ENCODE assay signal across 23 cellular contexts in genomic region chr3:9193211-9193610, GRCh38.
"Had no signal": no experiment of that assay in that cellular context is flagged by ENCODE, and none has a peak within 500 bp of the region (broad histone marks: within the 10 kb centered on the region; RNA-seq: fewer than 3 reads in every experiment).

No MANE protein-coding gene starts in this region.

- H3K4me1 Mint-ChIP-seq: activated B cell treated with CpG ODN at 0.5 μM for 24 hours; activated CD4-positive, alpha-beta T cell treated with anti-CD3 and anti-CD28 coated beads, Interleukin-2, amount 10 ng/mL, durations not matched to agents 24 days and 14 days; activated CD8-positive, alpha-beta memory T cell treated with anti-CD3 and anti-CD28 coated beads, Interleukin-2, amount 10 ng/mL, durations not matched to agents 7 days and 5 days; activated naive CD4-positive, alpha-beta T cell treated with anti-CD3 and anti-CD28 coated beads, Interleukin-2, amount 50 U/mL, for 24 hours had no signal

- H3K27me3 Mint-ChIP-seq: activated naive CD4-positive, alpha-beta T cell treated with anti-CD3 and anti-CD28 coated beads, Interleukin-2, amount 50 U/mL, for 24 hours; activated T-cell treated with anti-CD3 and anti-CD28 coated beads, Interleukin-2, amount 50 U/mL, for 24 hours had no signal

- DNase-seq: activated B cell treated with CpG ODN at 0.5 μM for 24 hours; activated CD4-positive, alpha-beta T cell treated with anti-CD3 and anti-CD28 coated beads for 1 hour; activated CD4-positive, alpha-beta T cell treated with anti-CD3 and anti-CD28 coated beads, Interleukin-2, amount 10 ng/mL, durations not matched to agents 24 days and 14 days; activated CD4-positive, alpha-beta T cell treated with anti-CD3 and anti-CD28 coated beads, Interleukin-2, amount 50 U/mL, for 48 hours; activated CD8-positive, alpha-beta memory T cell treated with anti-CD3 and anti-CD28 coated beads, Interleukin-2, amount 10 ng/mL, durations not matched to agents 7 days and 5 days; activated effector memory CD4-positive, alpha-beta T cell treated with Interleukin-2 at 50 U/mL for 16 hours; activated naive CD4-positive, alpha-beta T cell; activated T-cell treated with anti-CD3 and anti-CD28 coated beads, Interleukin-2, amount 50 U/mL, for 24 hours; aorta; NCI-H1092; NCI-H1417; NCI-H1930; NCI-H2171 treated with DMSO at 0.1 percent for 48 hours; NCI-H226; NCI-H774; Peyer's patch; Right ventricle myocardium superior; SJCRH30; SK-N-SH; SW 1271; T-helper 9 cell had no signal

- H3K27ac Mint-ChIP-seq: activated B cell treated with CpG ODN at 0.5 μM for 24 hours; activated CD4-positive, alpha-beta T cell treated with anti-CD3 and anti-CD28 coated beads, Interleukin-2, amount 10 ng/mL, durations not matched to agents 24 days and 14 days; activated CD8-positive, alpha-beta memory T cell treated with anti-CD3 and anti-CD28 coated beads, Interleukin-2, amount 10 ng/mL, durations not matched to agents 7 days and 5 days; activated naive CD4-positive, alpha-beta T cell treated with anti-CD3 and anti-CD28 coated beads, Interleukin-2, amount 50 U/mL, for 24 hours; activated T-cell treated with anti-CD3 and anti-CD28 coated beads, Interleukin-2, amount 50 U/mL, for 24 hours; activated T-helper 1 cell treated with anti-CD3 and anti-CD28 coated beads, Interleukin-12 subunit alpha, Interleukin-12 subunit beta, Interleukin-2, Interleukin-4 antibody, amounts not matched to agents 30 ng/mL and 10 ng/mL and 1 ng/mL, durations not matched to agents 14 hours and 24 hours and 36 hours had no signal

- H3K36me3 Mint-ChIP-seq: activated CD8-positive, alpha-beta memory T cell treated with anti-CD3 and anti-CD28 coated beads, Interleukin-2, amount 10 ng/mL, durations not matched to agents 7 days and 5 days; activated naive CD4-positive, alpha-beta T cell treated with anti-CD3 and anti-CD28 coated beads, Interleukin-2, amount 50 U/mL, for 24 hours had no signal

- H3K4me3 Mint-ChIP-seq: activated B cell treated with CpG ODN at 0.5 μM for 24 hours; activated CD4-positive, alpha-beta T cell treated with anti-CD3 and anti-CD28 coated beads, Interleukin-2, amount 10 ng/mL, durations not matched to agents 24 days and 14 days; activated CD8-positive, alpha-beta memory T cell treated with anti-CD3 and anti-CD28 coated beads, Interleukin-2, amount 10 ng/mL, durations not matched to agents 7 days and 5 days; activated naive CD4-positive, alpha-beta T cell treated with anti-CD3 and anti-CD28 coated beads, Interleukin-2, amount 50 U/mL, for 24 hours; activated T-cell treated with anti-CD3 and anti-CD28 coated beads, Interleukin-2, amount 50 U/mL, for 24 hours; activated T-helper 1 cell treated with anti-CD3 and anti-CD28 coated beads, Interleukin-12 subunit alpha, Interleukin-12 subunit beta, Interleukin-2, Interleukin-4 antibody, amounts not matched to agents 30 ng/mL and 10 ng/mL and 1 ng/mL, durations not matched to agents 14 hours and 24 hours and 36 hours had no signal

- ATAC-seq: activated CD8-positive, alpha-beta memory T cell treated with anti-CD3 and anti-CD28 coated beads, Interleukin-2, amount 10 ng/mL, durations not matched to agents 7 days and 5 days had no signal

- H3K9me3 Mint-ChIP-seq: activated B cell treated with CpG ODN at 0.5 μM for 24 hours; activated CD4-positive, alpha-beta T cell treated with anti-CD3 and anti-CD28 coated beads, Interleukin-2, amount 10 ng/mL, durations not matched to agents 24 days and 14 days; activated naive CD4-positive, alpha-beta T cell treated with anti-CD3 and anti-CD28 coated beads, Interleukin-2, amount 50 U/mL, for 24 hours; activated T-cell treated with anti-CD3 and anti-CD28 coated beads, Interleukin-2, amount 50 U/mL, for 24 hours; activated T-helper 1 cell treated with anti-CD3 and anti-CD28 coated beads, Interleukin-12 subunit alpha, Interleukin-12 subunit beta, Interleukin-2, Interleukin-4 antibody, amounts not matched to agents 30 ng/mL and 10 ng/mL and 1 ng/mL, durations not matched to agents 14 hours and 24 hours and 36 hours had no signal
